In genomic region chr6:64729522-64729921, GRCh38 we compare ENCODE assay signal across 31 cellular contexts.
"Had no signal": no experiment of that assay in that cellular context is flagged by ENCODE, and none has a peak within 500 bp of the region (broad histone marks: within the 10 kb centered on the region; RNA-seq: fewer than 3 reads in every experiment).

No MANE protein-coding gene starts in this region.

- H3K27ac ChIP-seq: neural progenitor cell, ovary, parathyroid adenoma, psoas muscle, skin epidermis, spleen, suprapubic skin, testis, tibial artery, transverse colon, upper lobe of right lung, uterus had no signal

- H3K4me3 ChIP-seq: neural progenitor cell, ovary, psoas muscle, skin epidermis, smooth muscle cell, spleen, suprapubic skin, testis, tibial artery, transverse colon, upper lobe of right lung, uterus had no signal

- H3K27me3 ChIP-seq: neural progenitor cell, ovary, spleen, suprapubic skin, testis, tibial artery, transverse colon, upper lobe of right lung, uterus had no signal

- H3K4me2 ChIP-seq: neural progenitor cell, smooth muscle cell had no signal

- H3K4me3 Mint-ChIP-seq: natural killer cell; nephron; neural progenitor cell; stimulated activated memory B cell treated with anti-CD40 and anti-IgM and Interleukin-4, amounts not matched to agents 10 μg/mL and 1 μg/mL and 100 μg/mL, for 72 hours; stimulated activated naive CD8-positive, alpha-beta T cell treated with anti-CD3 and anti-CD28 coated beads, Interleukin-15, amount 100 ng/mL, for 72 hours; type B pancreatic cell had no signal

- H3K27me3 Mint-ChIP-seq: progenitor cell of endocrine pancreas; stimulated activated memory B cell treated with anti-CD40 and anti-IgM and Interleukin-4, amounts not matched to agents 10 μg/mL and 1 μg/mL and 100 μg/mL, for 72 hours; stimulated activated naive CD8-positive, alpha-beta T cell treated with anti-CD3 and anti-CD28 coated beads, Interleukin-15, amount 100 ng/mL, for 72 hours; type B pancreatic cell had no signal

- H3K9me3 ChIP-seq: ovary, psoas muscle, testis, transverse colon, upper lobe of right lung, uterus had no signal

- H3K79me2 ChIP-seq: parathyroid adenoma had no signal

- H3K36me3 ChIP-seq: neural progenitor cell, ovary, spleen, suprapubic skin, tibial artery, transverse colon, upper lobe of right lung, uterus had no signal

- ATAC-seq: natural killer cell; psoas muscle; right cardiac atrium; sciatic nerve; stimulated activated memory B cell treated with anti-CD40 and anti-IgM and Interleukin-4, amounts not matched to agents 10 μg/mL and 1 μg/mL and 100 μg/mL, for 72 hours; stimulated activated naive CD8-positive, alpha-beta T cell treated with anti-CD3 and anti-CD28 coated beads, Interleukin-15, amount 100 ng/mL, for 72 hours; stimulated activated naive CD8-positive, alpha-beta T cell treated with anti-CD3 and anti-CD28 coated beads, Interleukin-15, Interleukin-2, amounts not matched to agents 100 U/mL and 50 U/mL, for 24 hours; upper lobe of right lung had no signal

- H3K4me1 Mint-ChIP-seq: natural killer cell; nephron; neural progenitor cell; stimulated activated memory B cell treated with anti-CD40 and anti-IgM and Interleukin-4, amounts not matched to agents 10 μg/mL and 1 μg/mL and 100 μg/mL, for 72 hours; stimulated activated naive CD8-positive, alpha-beta T cell treated with anti-CD3 and anti-CD28 coated beads, Interleukin-15, amount 100 ng/mL, for 72 hours had no signal

- H3K4me1 ChIP-seq: neural progenitor cell, parathyroid adenoma, psoas muscle, spleen, suprapubic skin, testis, tibial artery, transverse colon, upper lobe of right lung, uterus had no signal

- H2AFZ ChIP-seq: neural progenitor cell, parathyroid adenoma had no signal

- H3K36me3 Mint-ChIP-seq: neural progenitor cell; stimulated activated memory B cell treated with anti-CD40 and anti-IgM and Interleukin-4, amounts not matched to agents 10 μg/mL and 1 μg/mL and 100 μg/mL, for 72 hours had no signal

- H3K9ac ChIP-seq: neural progenitor cell, parathyroid adenoma had no signal

- H3K27ac Mint-ChIP-seq: natural killer cell; nephron; neural progenitor cell; progenitor cell of endocrine pancreas; stimulated activated memory B cell treated with anti-CD40 and anti-IgM and Interleukin-4, amounts not matched to agents 10 μg/mL and 1 μg/mL and 100 μg/mL, for 72 hours; stimulated activated naive CD8-positive, alpha-beta T cell treated with anti-CD3 and anti-CD28 coated beads, Interleukin-15, amount 100 ng/mL, for 72 hours; type B pancreatic cell had no signal

- DNase-seq: natural killer cell; occipital lobe; ovary; posterior cingulate gyrus; psoas muscle; right cardiac atrium; spleen; stimulated activated CD4-positive, alpha-beta T cell treated with anti-CD3 and anti-CD28 coated beads, Interleukin-12 subunit alpha, Interleukin-12 subunit beta, amount 100 ng/mL, for 4 hours; stimulated activated CD4-positive, alpha-beta T cell treated with anti-CD3 and anti-CD28 coated beads, Interleukin-1b, Interleukin-23, amount 100 ng/mL, for 48 hours; stimulated activated CD4-positive, alpha-beta T cell treated with anti-CD3 and anti-CD28 coated beads, Interleukin-4, amount 100 ng/mL, for 1 hour; stimulated activated CD4-positive, alpha-beta T cell treated with anti-CD3 and anti-CD28 coated beads, Interleukin-4, amount 100 ng/mL, for 4 hours; stimulated activated CD8-positive, alpha-beta memory T cell treated with anti-CD3 and anti-CD28 coated beads, Interleukin-4, amount 100 ng/mL, for 48 hours; stimulated activated naive CD4-positive, alpha-beta T cell; stimulated activated naive CD8-positive, alpha-beta T cell treated with anti-CD3 and anti-CD28 coated beads, Interleukin-15, amount 100 ng/mL, for 72 hours; stimulated activated naive CD8-positive, alpha-beta T cell treated with anti-CD3 and anti-CD28 coated beads, Interleukin-15, Interleukin-2, amounts not matched to agents 100 U/mL and 50 U/mL, for 24 hours; substantia nigra; testis; tibial artery; transverse colon; upper lobe of right lung; uterus had no signal
